8 cellular contexts compared by ENCODE assay signal in genomic region chr1:23178414-23178813, GRCh38. TPM values are rescaled to one million over a fixed set of nuclear protein-coding genes. Genes with fewer than 3 reads are reported as not detected.
A peak's percentile ranks its signal among the peaks of the same experiment; 100 is the strongest.
DNase-seq lines count a peak whose midpoint lies in the region; ATAC-seq and TF ChIP-seq lines count a peak whose summit lies in the region.

No MANE protein-coding gene starts in this region.

- H3K27me3 Mint-ChIP-seq in MCF 10A (ENCODE audit: insufficient read depth, unreplicated experiment): no peaks in the 10 kb centered on the region

- POLR2A ChIA-PET in MCF 10A (lab: Yijun Ruan, JAX): interaction anchor here (0.5 to 4.5 kb wide), 7 partner anchors 10 to 194 kb away, joined by 3 to 45 read pairs (median 3); partner anchors contain the start of gene LUZP1

- no peak overlapping the region for H3K9ac ChIP-seq in NT2/D1 (ENCODE audit: insufficient read length, low read depth)
- H3K9ac ChIP-seq in stomach smooth muscle (ENCODE audit: low read length in 2 of 2): peak overlapping the region; percentile 71 to 93

- DNase-seq in NT2/D1 (ENCODE audit: low read depth, low spot score) (no peak), MCF 10A (ENCODE audit: unreplicated experiment) (no peak), lower lobe of right lung (no peak), NCI-H82 treated with DMSO at 0.1 percent for 48 hours (lab: John Stamatoyannopoulos, UW; ENCODE audit: unreplicated experiment) (no peak), activated gamma-delta T cell treated with Interleukin-2 at 50 U/mL for 16 hours (no peak), NCI-H82 (lab: John Stamatoyannopoulos, UW) (no peak)
- DNase-seq in activated CD4-positive, CD25-positive, alpha-beta regulatory T cell (lab: John Stamatoyannopoulos, UW): no peak

- no peaks in the 10 kb centered on the region for H3K9me3 Mint-ChIP-seq in MCF 10A (ENCODE audit: unreplicated experiment)

- H3K4me1 ChIP-seq in NT2/D1 (ENCODE audit: insufficient read depth, insufficient read length) (no peaks in the 10 kb centered on the region), lower lobe of right lung (peaks cover 24% of the 10 kb centered on the region), stomach smooth muscle (ENCODE audit: control insufficient read depth, insufficient read depth, low read length) (peaks cover 19% of the 10 kb centered on the region)

- H3K36me3 ChIP-seq in NT2/D1 (ENCODE audit: insufficient read depth, insufficient read length, low read length) (no peaks in the 10 kb centered on the region), lower lobe of right lung (no peaks in the 10 kb centered on the region), stomach smooth muscle (ENCODE audit: control insufficient read depth in 2 of 2, insufficient read depth in 2 of 2, low read length in 2 of 2) (no peaks in the 10 kb centered on the region)

- H3K27me3 ChIP-seq in NT2/D1 (ENCODE audit: insufficient read depth, insufficient read length): peaks cover 37% of the 10 kb centered on the region
- H3K27me3 ChIP-seq in lower lobe of right lung (ENCODE audit: low read depth): no peaks in the 10 kb centered on the region
- no peaks in the 10 kb centered on the region for H3K27me3 ChIP-seq in stomach smooth muscle (ENCODE audit: control insufficient read depth in 1 of 2, insufficient read depth in 2 of 2, low read length in 2 of 2)

- no peak for TF ChIP-seq CTCF in MCF 10A (IDR thresholded peaks at IDR 0.05; ENCODE audit: unreplicated experiment)
- TF ChIP-seq CTCF in lower lobe of right lung (IDR thresholded peaks at IDR 0.05): no peak

- CTCF ChIA-PET in MCF 10A (lab: Yijun Ruan, JAX): interaction anchor here (0.5 to 14.9 kb wide), 5 partner anchors 15 to 318 kb away, joined by 3 to 405 read pairs (median 3); no protein-coding TSS in a partner anchor

- no peaks in the 10 kb centered on the region for H3K36me3 Mint-ChIP-seq in MCF 10A (ENCODE audit: insufficient read depth, unreplicated experiment)

- intact Hi-C loops in MCF 10A (cut with micrococcal nuclease) (no loop called here), lower lobe of right lung (cut with DNase I) (no loop called here)

- peak overlapping the region; percentile 84 for H3K27ac ChIP-seq in lower lobe of right lung
- H3K27ac ChIP-seq in stomach smooth muscle (ENCODE audit: low read length): peak overlapping the region; percentile 90

- peak overlapping the region; percentile 58 for H3K4me3 ChIP-seq in NT2/D1 (ENCODE audit: insufficient read length, low read depth)
- no peak overlapping the region for H3K4me3 ChIP-seq in lower lobe of right lung
- H3K4me3 ChIP-seq in stomach smooth muscle (ENCODE audit: low read length in 2 of 2): peak overlapping the region; percentile 61 to 83

- H3K9me3 ChIP-seq in NT2/D1 (ENCODE audit: insufficient read depth, low read length) (no peaks in the 10 kb centered on the region), lower lobe of right lung (no peaks in the 10 kb centered on the region), stomach smooth muscle (ENCODE audit: control insufficient read depth in 2 of 2, low read length in 2 of 2) (no peaks in the 10 kb centered on the region)

- peak overlapping the region; percentile 65 for H3K4me3 Mint-ChIP-seq in MCF 10A (ENCODE audit: unreplicated experiment)

- no peaks in the 10 kb centered on the region for H3K4me1 Mint-ChIP-seq in MCF 10A (ENCODE audit: insufficient read depth, unreplicated experiment)

- BruUV-seq in MCF 10A (replicated peaks; lab: Mats Ljungman, UMichigan): no TSS peak

- no peak for ATAC-seq in lower lobe of right lung

- H3K27ac Mint-ChIP-seq in MCF 10A (ENCODE audit: low read depth, unreplicated experiment): no peak overlapping the region

RNA-seq across cellular contexts. Expression of gene LUZP1, which starts 9.8 kb away (rescaled TPM):
- total RNA-seq in MCF 10A (2022) (30.1 and 37.2 TPM in 2 replicates), lower lobe of right lung (32.5 TPM)

RNA-seq across cellular contexts. Expression of gene HTR1D, which starts 38.9 kb away (rescaled TPM):
- total RNA-seq in MCF 10A (2022) (0.17 and 0.35 TPM in 2 replicates), lower lobe of right lung (1.1 TPM)
